In the genomic region with DNA sequence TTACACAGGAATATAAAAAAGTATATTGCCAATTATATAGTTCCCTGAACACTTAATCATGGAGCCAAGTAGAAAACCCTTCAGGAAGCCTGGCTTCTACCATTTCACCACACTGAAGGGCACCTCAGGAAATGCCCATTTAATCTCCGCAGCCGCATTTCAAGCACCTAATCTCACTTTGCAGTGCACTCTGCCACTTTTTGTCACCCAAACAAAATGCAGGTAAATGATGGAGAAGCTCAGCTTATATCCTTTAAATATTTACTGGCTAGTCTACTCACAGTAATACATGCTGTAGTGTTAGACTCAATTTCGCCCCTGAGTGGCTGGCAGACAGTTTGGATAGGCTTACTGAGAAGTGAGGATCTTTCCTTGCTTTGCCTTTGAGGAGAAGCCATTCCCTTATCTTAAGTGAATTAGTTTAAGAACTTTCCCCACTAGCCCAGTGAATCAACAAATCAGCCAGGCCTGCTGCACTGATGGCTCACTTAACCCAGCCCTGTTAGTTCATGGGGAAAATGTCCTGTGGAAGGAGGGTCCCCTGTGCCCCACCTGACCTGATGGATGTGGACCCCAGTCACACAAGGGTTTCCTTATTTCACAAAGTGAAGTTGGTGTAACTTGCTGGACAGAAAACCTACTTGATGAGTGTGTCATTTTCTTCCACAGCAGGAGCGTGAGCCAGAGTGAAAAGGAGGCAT, we compare ENCODE assay signal across 27 cellular contexts.
"Had no signal": no experiment of that assay in that cellular context is flagged by ENCODE, and none has a peak within 500 bp of the region (broad histone marks: within the 10 kb centered on the region; RNA-seq: fewer than 3 reads in every experiment).

No MANE protein-coding gene starts in this region.

- ATAC-seq: foreskin keratinocyte; gastroesophageal sphincter; heart left ventricle; left cardiac atrium; left lung; naive thymus-derived CD8-positive, alpha-beta T cell; sciatic nerve; stimulated activated naive CD8-positive, alpha-beta T cell treated with anti-CD3 and anti-CD28 coated beads, Interleukin-15, amount 100 ng/mL, for 72 hours; upper lobe of right lung had no signal

- H3K36me3 ChIP-seq: colonic mucosa, esophagus muscularis mucosa, gastroesophageal sphincter, heart left ventricle, left lung, neutrophil, prostate gland, right atrium auricular region, suprapubic skin, transverse colon, upper lobe of right lung, uterus had no signal

- H3K4me1 ChIP-seq: colonic mucosa, foreskin keratinocyte, gastroesophageal sphincter, heart left ventricle, left lung, prostate gland, right atrium auricular region, suprapubic skin, transverse colon, upper lobe of right lung, uterus had no signal

- H3K9me3 Mint-ChIP-seq: dendritic cell treated with granulocyte-macrophage colony-stimulating factor and Interleukin-4, amounts not matched to agents 40 ng/mL and 50 ng/mL, for 4 days; stimulated activated naive CD8-positive, alpha-beta T cell treated with anti-CD3 and anti-CD28 coated beads, Interleukin-15, amount 100 ng/mL, for 72 hours had no signal

- H3K4me3 ChIP-seq: colonic mucosa, esophagus muscularis mucosa, gastroesophageal sphincter, heart left ventricle, hepatocyte, left lung, prostate gland, right atrium auricular region, smooth muscle cell, suprapubic skin, transverse colon, upper lobe of right lung, uterus had no signal

- H3K27ac ChIP-seq: colonic mucosa, esophagus muscularis mucosa, foreskin keratinocyte, gastroesophageal sphincter, heart left ventricle, hepatocyte, left lung, neutrophil, prostate gland, right atrium auricular region, suprapubic skin, transverse colon, upper lobe of right lung, uterus had no signal

- DNase-seq: colonic mucosa; effector CD8-positive, alpha-beta T cell; foreskin keratinocyte; heart left ventricle; left cardiac atrium; left lung; naive thymus-derived CD8-positive, alpha-beta T cell; nephron progenitor cell; stimulated activated CD4-positive, alpha-beta T cell treated with anti-CD3 and anti-CD28 coated beads, Interleukin-12 subunit alpha, Interleukin-12 subunit beta, amount 100 ng/mL, for 4 hours; stimulated activated CD4-positive, alpha-beta T cell treated with anti-CD3 and anti-CD28 coated beads, Interleukin-1b, Interleukin-23, amount 100 ng/mL, for 48 hours; stimulated activated CD4-positive, alpha-beta T cell treated with anti-CD3 and anti-CD28 coated beads, Interleukin-4, amount 100 ng/mL, for 1 hour; stimulated activated CD8-positive, alpha-beta memory T cell treated with anti-CD3 and anti-CD28 coated beads, Interleukin-4, amount 100 ng/mL, for 48 hours; stimulated activated naive CD4-positive, alpha-beta T cell; stimulated activated naive CD8-positive, alpha-beta T cell treated with anti-CD3 and anti-CD28 coated beads, Interleukin-15, amount 100 ng/mL, for 72 hours; transverse colon; upper lobe of right lung; uterus had no signal

- H3K4me1 Mint-ChIP-seq: naive thymus-derived CD8-positive, alpha-beta T cell; stimulated activated naive CD8-positive, alpha-beta T cell treated with anti-CD3 and anti-CD28 coated beads, Interleukin-15, amount 100 ng/mL, for 72 hours had no signal

- H3K36me3 Mint-ChIP-seq: naive thymus-derived CD8-positive, alpha-beta T cell had no signal

- H3K27me3 Mint-ChIP-seq: dendritic cell treated with granulocyte-macrophage colony-stimulating factor and Interleukin-4, amounts not matched to agents 40 ng/mL and 50 ng/mL, for 4 days had no signal

- H3K4me2 ChIP-seq: hepatocyte, smooth muscle cell had no signal

- H3K79me2 ChIP-seq: hepatocyte had no signal

- H3K4me3 Mint-ChIP-seq: dendritic cell treated with granulocyte-macrophage colony-stimulating factor and Interleukin-4, amounts not matched to agents 40 ng/mL and 50 ng/mL, for 4 days; naive thymus-derived CD8-positive, alpha-beta T cell; nephron progenitor cell; stimulated activated naive CD8-positive, alpha-beta T cell treated with anti-CD3 and anti-CD28 coated beads, Interleukin-15, amount 100 ng/mL, for 72 hours had no signal

- H3K9me3 ChIP-seq: colonic mucosa, esophagus muscularis mucosa, gastroesophageal sphincter, heart left ventricle, left lung, neutrophil, prostate gland, right atrium auricular region, suprapubic skin, transverse colon, upper lobe of right lung, uterus had no signal

- H3K27ac Mint-ChIP-seq: dendritic cell treated with granulocyte-macrophage colony-stimulating factor and Interleukin-4, amounts not matched to agents 40 ng/mL and 50 ng/mL, for 4 days; naive thymus-derived CD8-positive, alpha-beta T cell; nephron progenitor cell; stimulated activated naive CD8-positive, alpha-beta T cell treated with anti-CD3 and anti-CD28 coated beads, Interleukin-15, amount 100 ng/mL, for 72 hours had no signal

- H2AFZ ChIP-seq: hepatocyte had no signal

- H3K27me3 ChIP-seq: colonic mucosa, esophagus muscularis mucosa, foreskin keratinocyte, gastroesophageal sphincter, heart left ventricle, hepatocyte, left lung, neutrophil, right atrium auricular region, suprapubic skin, transverse colon, upper lobe of right lung, uterus had no signal
